ENCODE assay signal across 10 cellular contexts in genomic region chr3:181710581-181711255, GRCh38. TPM values are rescaled to one million over a fixed set of nuclear protein-coding genes. Genes with fewer than 3 reads are reported as not detected.
DNase-seq lines count a peak whose midpoint lies in the region; ATAC-seq and TF ChIP-seq lines count a peak whose summit lies in the region.
"Had no signal": no experiment of that assay in that cellular context is flagged by ENCODE, and none has a peak within 500 bp of the region (broad histone marks: within the 10 kb centered on the region; RNA-seq: fewer than 3 reads in every experiment).

No MANE protein-coding gene starts in this region.

- peaks cover 6% of the 10 kb centered on the region for H3K4me1 Mint-ChIP-seq in activated CD4-positive, alpha-beta T cell treated with anti-CD3 and anti-CD28 coated beads for 36 hours

- in situ Hi-C loops in astrocyte of the spinal cord (cut with HindIII; ENCODE audit: low sequenced_read_pairs) = no loop called here

- DNase-seq in DMS 273 (lab: John Stamatoyannopoulos, UW; ENCODE audit: unreplicated experiment) (peak; percentile 45), NCI-H1105 (lab: John Stamatoyannopoulos, UW) (peak; percentile 53), astrocyte of the spinal cord (ENCODE audit: low read depth, low spot score) (peak; percentile 69), right lobe of liver (no peak), SIG-M5 treated with dmso at 0.1 percent for 504 hours (lab: John Stamatoyannopoulos, UW; ENCODE audit: unreplicated experiment) (no peak), testis (no peak), HK-2 (ENCODE audit: unreplicated experiment) (no peak)
- DNase-seq in activated CD4-positive, alpha-beta T cell treated with anti-CD3 and anti-CD28 coated beads for 36 hours = no peak

- peaks cover 50% of the 10 kb centered on the region for H3K27me3 Mint-ChIP-seq in activated CD4-positive, alpha-beta T cell treated with anti-CD3 and anti-CD28 coated beads for 36 hours

- H3K36me3 Mint-ChIP-seq in activated CD4-positive, alpha-beta T cell treated with anti-CD3 and anti-CD28 coated beads for 36 hours (ENCODE audit: low read depth) = peaks cover 8% of the 10 kb centered on the region

- peaks cover 3% of the 10 kb centered on the region for H3K9me3 Mint-ChIP-seq in activated CD4-positive, alpha-beta T cell treated with anti-CD3 and anti-CD28 coated beads for 36 hours (ENCODE audit: low read depth)

- H3K27ac ChIP-seq in right lobe of liver (no peak overlapping the region), testis (no peak overlapping the region)
- H3K27ac ChIP-seq: neutrophil had no signal

- H3K4me1 ChIP-seq in right lobe of liver (peaks cover 0 to 14% (median 3%) of the 10 kb centered on the region in 4 donors), testis (peaks cover 8% of the 10 kb centered on the region)

- ATAC-seq in right lobe of liver = peak; percentile 7 to 47 (median 14)
- no peak for ATAC-seq in activated CD4-positive, alpha-beta T cell treated with anti-CD3 and anti-CD28 coated beads for 36 hours

- H3K9me3 ChIP-seq in right lobe of liver (no peaks in the 10 kb centered on the region), testis (no peaks in the 10 kb centered on the region)
- H3K9me3 ChIP-seq: neutrophil had no signal

- TF ChIP-seq CTCF in astrocyte of the spinal cord (IDR thresholded peaks at IDR 0.05; ENCODE audit: low read depth, low read length) (no peak), right lobe of liver (IDR thresholded peaks at IDR 0.05) (no peak), testis (IDR thresholded peaks at IDR 0.05) (no peak)

- H3K27me3 ChIP-seq in right lobe of liver (peaks cover 23 to 68% of the 10 kb centered on the region in 2 donors), testis (no peaks in the 10 kb centered on the region)

- H3K4me3 ChIP-seq in astrocyte of the spinal cord (ENCODE audit: low read depth, low read length) (peak overlapping the region; percentile 29), right lobe of liver (no peak overlapping the region), testis (peak overlapping the region in 1 of 2 donors; percentile 40)

- POLR2A ChIA-PET in activated CD4-positive, alpha-beta T cell treated with anti-CD3 and anti-CD28 coated beads for 36 hours (lab: Charles Lee) = no interaction called here

- WGBS in right lobe of liver (ENCODE audit: insufficient coverage, low coverage, low lambda C conversion rate, missing lambda C conversion rate) = 0% methylated on average over 16 of the region's 26 CpGs
- WGBS in testis, 2 donors = 4 to 16% methylated on average over 12 to 26 of the region's 26 CpGs

- no peak overlapping the region for H3K4me3 Mint-ChIP-seq in activated CD4-positive, alpha-beta T cell treated with anti-CD3 and anti-CD28 coated beads for 36 hours
- H3K4me3 Mint-ChIP-seq: activated naive CD4-positive, alpha-beta T cell treated with anti-CD3 and anti-CD28 coated beads, Interleukin-2, amount 50 U/mL, for 24 hours had no signal

- TF ChIP-seq POLR2A in right lobe of liver (IDR thresholded peaks at IDR 0.05) (no peak), testis (IDR thresholded peaks at IDR 0.05) (no peak)

- H3K36me3 ChIP-seq in right lobe of liver (no peaks in the 10 kb centered on the region), testis (ENCODE audit: low read depth, missing control alignments) (no peaks in the 10 kb centered on the region)
- H3K36me3 ChIP-seq: neutrophil had no signal

- CTCF ChIA-PET in activated CD4-positive, alpha-beta T cell treated with anti-CD3 and anti-CD28 coated beads for 36 hours (lab: Charles Lee) = interaction anchor here (0.5 kb wide), 2 partner anchors 376 to 782 kb away, joined by 3 to 4 read pairs; no protein-coding TSS in a partner anchor

- no peak overlapping the region for H3K27ac Mint-ChIP-seq in activated CD4-positive, alpha-beta T cell treated with anti-CD3 and anti-CD28 coated beads for 36 hours
- H3K27ac Mint-ChIP-seq: activated naive CD4-positive, alpha-beta T cell treated with anti-CD3 and anti-CD28 coated beads, Interleukin-2, amount 50 U/mL, for 24 hours had no signal

- intact Hi-C loops in right lobe of liver (cut with DNase I) = loop anchor here in 1 of 2 donors (10.0 kb wide), 1 partner anchor 974 kb away; no protein-coding TSS in a partner anchor
- intact Hi-C loops in activated CD4-positive, alpha-beta T cell treated with anti-CD3 and anti-CD28 coated beads for 36 hours (cut with DNase I, micrococcal nuclease) = loop anchor here (1.0 kb wide), 2 partner anchors 9 to 14 kb away; no protein-coding TSS in a partner anchor
- intact Hi-C loops in testis (cut with DNase I; ENCODE audit: low total_unique reads) = loop anchor here (10.0 kb wide), 1 partner anchor 974 kb away; no protein-coding TSS in a partner anchor

RNA-seq across cellular contexts. Expression of gene SOX2, which starts 1.0 kb away (rescaled TPM):
- total RNA-seq in right lobe of liver (not detected), testis (1 to 10 TPM; 5.1 to 7.8 TPM)
- total RNA-seq in activated CD4-positive, alpha-beta T cell treated with anti-CD3 and anti-CD28 coated beads for 36 hours = not detected
- 7.2 TPM for polyA plus RNA-seq in testis (ENCODE audit: insufficient read depth, low read depth, low replicate concordance)

Comparison
In these comparisons a context has a peak if more than half of its experiments do, and no peak if none do; other contexts are left out.
1. DNase-seq: peak in DMS 273 (single experiment), NCI-H1105 (single experiment) and astrocyte of the spinal cord (single experiment); none in right lobe of liver (0 of 3), activated CD4-positive, alpha-beta T cell treated with anti-CD3 and anti-CD28 coated beads for 36 hours (single experiment), SIG-M5 treated with dmso at 0.1 percent for 504 hours (single experiment), testis (single experiment) and HK-2 (single experiment).
2. RNA of gene SOX2, which starts 1.0 kb away (total RNA-seq): 5.1 to 7.8 TPM in testis; not detected in right lobe of liver and not detected in activated CD4-positive, alpha-beta T cell treated with anti-CD3 and anti-CD28 coated beads for 36 hours; every median in the first group is over 4 times any median in the second.